Comparison of ENCODE assay signal across 1 cellular context in the genomic region with DNA sequence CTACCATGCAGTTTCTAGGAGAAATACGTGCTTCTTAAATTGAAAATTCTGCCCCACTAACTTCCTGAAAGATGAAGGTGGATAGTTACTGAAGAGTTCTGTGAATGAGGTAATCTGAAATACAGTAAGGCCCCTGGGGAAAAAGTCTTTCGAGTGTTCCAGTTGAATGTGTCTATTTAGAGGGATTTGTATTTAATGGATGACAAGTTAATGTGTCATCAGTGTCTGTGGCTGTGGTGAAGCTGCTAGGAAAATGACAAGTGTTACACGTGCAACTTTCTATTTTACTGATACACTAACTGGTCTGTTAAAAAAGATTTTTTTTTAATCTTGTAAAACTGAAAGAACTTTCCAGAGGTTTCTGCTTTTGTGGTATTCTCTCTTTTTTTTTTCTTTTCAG.
TF ChIP-seq lines count a peak whose summit lies in the region.

No MANE protein-coding gene starts in this region.

TF ChIP-seq in GM12878, 131 proteins besides CTCF, POLR2A, EP300 and RAD21 (continued from another document):
- TF ChIP-seq, protein P1, sequence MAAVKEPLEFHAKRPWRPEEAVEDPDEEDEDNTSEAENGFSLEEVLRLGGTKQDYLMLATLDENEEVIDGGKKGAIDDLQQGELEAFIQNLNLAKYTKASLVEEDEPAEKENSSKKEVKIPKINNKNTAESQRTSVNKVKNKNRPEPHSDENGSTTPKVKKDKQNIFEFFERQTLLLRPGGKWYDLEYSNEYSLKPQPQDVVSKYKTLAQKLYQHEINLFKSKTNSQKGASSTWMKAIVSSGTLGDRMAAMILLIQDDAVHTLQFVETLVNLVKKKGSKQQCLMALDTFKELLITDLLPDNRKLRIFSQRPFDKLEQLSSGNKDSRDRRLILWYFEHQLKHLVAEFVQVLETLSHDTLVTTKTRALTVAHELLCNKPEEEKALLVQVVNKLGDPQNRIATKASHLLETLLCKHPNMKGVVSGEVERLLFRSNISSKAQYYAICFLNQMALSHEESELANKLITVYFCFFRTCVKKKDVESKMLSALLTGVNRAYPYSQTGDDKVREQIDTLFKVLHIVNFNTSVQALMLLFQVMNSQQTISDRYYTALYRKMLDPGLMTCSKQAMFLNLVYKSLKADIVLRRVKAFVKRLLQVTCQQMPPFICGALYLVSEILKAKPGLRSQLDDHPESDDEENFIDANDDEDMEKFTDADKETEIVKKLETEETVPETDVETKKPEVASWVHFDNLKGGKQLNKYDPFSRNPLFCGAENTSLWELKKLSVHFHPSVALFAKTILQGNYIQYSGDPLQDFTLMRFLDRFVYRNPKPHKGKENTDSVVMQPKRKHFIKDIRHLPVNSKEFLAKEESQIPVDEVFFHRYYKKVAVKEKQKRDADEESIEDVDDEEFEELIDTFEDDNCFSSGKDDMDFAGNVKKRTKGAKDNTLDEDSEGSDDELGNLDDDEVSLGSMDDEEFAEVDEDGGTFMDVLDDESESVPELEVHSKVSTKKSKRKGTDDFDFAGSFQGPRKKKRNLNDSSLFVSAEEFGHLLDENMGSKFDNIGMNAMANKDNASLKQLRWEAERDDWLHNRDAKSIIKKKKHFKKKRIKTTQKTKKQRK (IDR thresholded peaks at IDR 0.05; ENCODE audit: low read depth, low read length): no peak
- TF ChIP-seq JUND (IDR thresholded peaks at IDR 0.05; ENCODE audit: low read depth, low read length) (no peak), BHLHE40 (IDR thresholded peaks at IDR 0.05; ENCODE audit: borderline replicate concordance in 1 of 2, low read depth in 2 of 2, low read length in 1 of 2) (peak; percentile 69 to 78), IKZF2 (IDR thresholded peaks at IDR 0.05) (peak in 1 of 2 experiments; percentile 31; a peak in 1 of 4 replicates), HDAC6 (IDR thresholded peaks at IDR 0.05; ENCODE audit: unreplicated experiment) (no peak), CREB1 (IDR thresholded peaks at IDR 0.05; ENCODE audit: low read depth) (no peak), RELA (IDR thresholded peaks at IDR 0.05; ENCODE audit: borderline replicate concordance, partially characterized antibody) (no peak), MYB (IDR thresholded peaks at IDR 0.05; ENCODE audit: borderline replicate concordance, low read depth, low read length) (no peak), ASH2L (IDR thresholded peaks at IDR 0.05; ENCODE audit: borderline replicate concordance, low read depth) (no peak)
TF ChIP-seq in GM12878: peak in this region for 2.
